ENCODE assay signal across 25 cellular contexts in genomic region chr10:18087398-18087797, GRCh38. TPM values are rescaled to one million over a fixed set of nuclear protein-coding genes. Genes with fewer than 3 reads are reported as not detected.
DNase-seq lines count a peak whose midpoint lies in the region; ATAC-seq and TF ChIP-seq lines count a peak whose summit lies in the region.
"Had no signal": no experiment of that assay in that cellular context is flagged by ENCODE, and none has a peak within 500 bp of the region (broad histone marks: within the 10 kb centered on the region; RNA-seq: fewer than 3 reads in every experiment).

No MANE protein-coding gene starts in this region.

- no peaks in the 10 kb centered on the region for H4K20me1 ChIP-seq in neural progenitor cell (ENCODE audit: low read depth)

- H3K9ac ChIP-seq in neural progenitor cell, result no peak overlapping the region

- H3K36me3 ChIP-seq in gastroesophageal sphincter (no peaks in the 10 kb centered on the region), neural progenitor cell (no peaks in the 10 kb centered on the region), breast epithelium (no peaks in the 10 kb centered on the region)
- no peaks in the 10 kb centered on the region for H3K36me3 ChIP-seq in CD4-positive, alpha-beta memory T cell (ENCODE audit: insufficient read depth, low read length)
- H3K36me3 ChIP-seq: HAP-1 had no signal

- H3K79me2 ChIP-seq in neural progenitor cell (ENCODE audit: low read depth), result no peaks in the 10 kb centered on the region

- H3K9me3 ChIP-seq in gastroesophageal sphincter (no peaks in the 10 kb centered on the region), neural progenitor cell (ENCODE audit: low read depth) (no peaks in the 10 kb centered on the region), breast epithelium (no peaks in the 10 kb centered on the region)
- no peaks in the 10 kb centered on the region for H3K9me3 ChIP-seq in CD4-positive, alpha-beta memory T cell (ENCODE audit: control insufficient read depth in 1 of 2, low read length in 2 of 2)
- H3K9me3 ChIP-seq: Caco-2, HAP-1, psoas muscle had no signal

- no peaks in the 10 kb centered on the region for H3K27me3 ChIP-seq in gastroesophageal sphincter
- H3K27me3 ChIP-seq in neural progenitor cell, result no peaks in the 10 kb centered on the region
- no peaks in the 10 kb centered on the region for H3K27me3 ChIP-seq in CD4-positive, alpha-beta memory T cell (ENCODE audit: insufficient read depth, low read length)
- no peaks in the 10 kb centered on the region for H3K27me3 ChIP-seq in breast epithelium

- TF ChIP-seq POLR2A in gastroesophageal sphincter (IDR thresholded peaks at IDR 0.05) (no peak), breast epithelium (IDR thresholded peaks at IDR 0.05) (no peak)

- H3K4me2 ChIP-seq in neural progenitor cell, result no peak overlapping the region

- TF ChIP-seq EP300 in gastroesophageal sphincter (IDR thresholded peaks at IDR 0.05), result no peak

- H3K27ac Mint-ChIP-seq in neural progenitor cell, result no peak overlapping the region
- no peak overlapping the region for H3K27ac Mint-ChIP-seq in CD4-positive, alpha-beta memory T cell
- H3K27ac Mint-ChIP-seq: activated CD4-positive, alpha-beta T cell treated with anti-CD3 and anti-CD28 coated beads, Interleukin-2, amount 10 ng/mL, durations not matched to agents 7 days and 5 days; activated T-cell treated with anti-CD3 and anti-CD28 coated beads, Interleukin-2, amount 50 U/mL, for 72 hours; endodermal cell; IgD-negative memory B cell; mesothelial cell of epicardium had no signal

- in situ Hi-C loops in G401 (cut with HindIII; ENCODE audit: low sequenced_read_pairs), result no loop called here

- H3K27ac ChIP-seq in gastroesophageal sphincter (peak overlapping the region in 3 of 4 donors; percentile 59 to 65 (median 60)), neural progenitor cell (no peak overlapping the region), breast epithelium (no peak overlapping the region)
- H3K27ac ChIP-seq in CD4-positive, alpha-beta memory T cell (ENCODE audit: low read depth, low read length), result no peak overlapping the region
- H3K27ac ChIP-seq: psoas muscle, skin epidermis had no signal

- intact Hi-C loops in CD4-positive, alpha-beta memory T cell (cut with micrococcal nuclease), result no loop called here
- intact Hi-C loops in breast epithelium (cut with DNase I; ENCODE audit: low total_unique reads), result no loop called here

- H3K9me3 Mint-ChIP-seq in neural progenitor cell, result no peaks in the 10 kb centered on the region
- H3K9me3 Mint-ChIP-seq in CD4-positive, alpha-beta memory T cell, result peaks cover 0 to 13% (median 3%) of the 10 kb centered on the region in 8 donors
- H3K9me3 Mint-ChIP-seq: endodermal cell, mesothelial cell of epicardium, neural crest cell had no signal

- H3K4me3 ChIP-seq in gastroesophageal sphincter (no peak overlapping the region), neural progenitor cell (no peak overlapping the region), breast epithelium (no peak overlapping the region)
- H3K4me3 ChIP-seq in CD4-positive, alpha-beta memory T cell (ENCODE audit: low read length in 2 of 2), result no peak overlapping the region
- H3K4me3 ChIP-seq: HAP-1, psoas muscle, skin epidermis had no signal

- no peak overlapping the region for H3K4me3 Mint-ChIP-seq in neural progenitor cell
- H3K4me3 Mint-ChIP-seq in CD4-positive, alpha-beta memory T cell, result no peak overlapping the region
- H3K4me3 Mint-ChIP-seq: activated CD4-positive, alpha-beta T cell treated with anti-CD3 and anti-CD28 coated beads, Interleukin-2, amount 10 ng/mL, durations not matched to agents 7 days and 5 days; activated T-cell treated with anti-CD3 and anti-CD28 coated beads, Interleukin-2, amount 50 U/mL, for 72 hours; endodermal cell; IgD-negative memory B cell; mesothelial cell of epicardium; neural crest cell had no signal

- peak overlapping the region; percentile 10 for H2AFZ ChIP-seq in neural progenitor cell (replicated peaks)

- peaks cover 2 to 27% (median 3%) of the 10 kb centered on the region in 3 donors for H3K4me1 ChIP-seq in gastroesophageal sphincter
- no peaks in the 10 kb centered on the region for H3K4me1 ChIP-seq in neural progenitor cell
- H3K4me1 ChIP-seq in CD4-positive, alpha-beta memory T cell (ENCODE audit: insufficient read depth, low read length), result no peaks in the 10 kb centered on the region
- no peaks in the 10 kb centered on the region for H3K4me1 ChIP-seq in breast epithelium
- H3K4me1 ChIP-seq: Caco-2, HAP-1, psoas muscle had no signal

- no peaks in the 10 kb centered on the region for H3K4me1 Mint-ChIP-seq in neural progenitor cell
- H3K4me1 Mint-ChIP-seq in CD4-positive, alpha-beta memory T cell, result no peaks in the 10 kb centered on the region
- H3K4me1 Mint-ChIP-seq: activated CD4-positive, alpha-beta T cell treated with anti-CD3 and anti-CD28 coated beads, Interleukin-2, amount 10 ng/mL, durations not matched to agents 7 days and 5 days; IgD-negative memory B cell; mesothelial cell of epicardium; neural crest cell had no signal

- POLR2A ChIA-PET in CD4-positive, alpha-beta memory T cell (lab: Charles Lee; ENCODE audit: partially characterized antibody), result no interaction called here

- peak; percentile 26 for DNase-seq in G401 (ENCODE audit: low spot score)
- DNase-seq in cerebellar cortex (ENCODE audit: low spot score), result peak; percentile 16
- no peak for DNase-seq in neural progenitor cell (ENCODE audit: low spot score)
- no peak for DNase-seq in CD4-positive, alpha-beta memory T cell
- no peak for DNase-seq in breast epithelium (ENCODE audit: low spot score in 2 of 2)
- DNase-seq: activated CD4-positive, alpha-beta T cell treated with anti-CD3 and anti-CD28 coated beads, Interleukin-2, amount 10 ng/mL, durations not matched to agents 7 days and 5 days; activated naive CD4-positive, alpha-beta T cell treated with Interleukin-2 at 50 U/mL for 16 hours; activated T-cell treated with anti-CD3 and anti-CD28 coated beads, Interleukin-2, amount 50 U/mL, for 72 hours; Caco-2; cortex of kidney; endodermal cell; NCI-H1105; NCI-H2029; NCI-H82; psoas muscle; SHP77 treated with DMSO at 0.1 percent for 48 hours; T1000 had no signal

- TF ChIP-seq CTCF in gastroesophageal sphincter (IDR thresholded peaks at IDR 0.05), result no peak
- TF ChIP-seq CTCF in neural progenitor cell (IDR thresholded peaks at IDR 0.05), result no peak
- TF ChIP-seq CTCF in breast epithelium (IDR thresholded peaks at IDR 0.05), result no peak

- 24 to 36% methylated on average over 5 of the region's 5 CpGs for WGBS in gastroesophageal sphincter (ENCODE audit: low coverage in 1 of 2), 2 donors

- no peaks in the 10 kb centered on the region for H3K27me3 Mint-ChIP-seq in neural progenitor cell (ENCODE audit: insufficient read depth, low read depth)
- peaks cover 0 to 3% of the 10 kb centered on the region in 2 donors for H3K27me3 Mint-ChIP-seq in CD4-positive, alpha-beta memory T cell
- H3K27me3 Mint-ChIP-seq: activated CD4-positive, alpha-beta T cell treated with anti-CD3 and anti-CD28 coated beads, Interleukin-2, amount 10 ng/mL, durations not matched to agents 7 days and 5 days had no signal

- no peaks in the 10 kb centered on the region for H3K36me3 Mint-ChIP-seq in neural progenitor cell
- H3K36me3 Mint-ChIP-seq in CD4-positive, alpha-beta memory T cell, result no peaks in the 10 kb centered on the region
- H3K36me3 Mint-ChIP-seq: IgD-negative memory B cell, mesothelial cell of epicardium had no signal

- peak; percentile 58 for ATAC-seq in gastroesophageal sphincter
- no peak for ATAC-seq in HG02981 (IDR thresholded peaks at IDR 0.05; ENCODE audit: unreplicated experiment)
- no peak for ATAC-seq in GM19467 (IDR thresholded peaks at IDR 0.05; ENCODE audit: unreplicated experiment)
- ATAC-seq: activated T-cell treated with anti-CD3 and anti-CD28 coated beads, Interleukin-2, amount 50 U/mL, for 72 hours; psoas muscle had no signal

- CTCF ChIA-PET in CD4-positive, alpha-beta memory T cell (lab: Charles Lee; ENCODE audit: partially characterized antibody), result no interaction called here

- H3F3A ChIP-seq in neural progenitor cell (ENCODE audit: low read depth), result no peaks in the 10 kb centered on the region

RNA-seq across cellular contexts. Expression of gene CACNB2, which starts 52.8 kb away (rescaled TPM):
- not detected in 2 replicates for total RNA-seq in G401 (2014; rRNA removed; shearing (Covaris generic))
- 100 to 1,000 TPM in 2 of 4 donors, 10 to 100 TPM in 2; 60.3 to 158 (median 89.1) TPM for total RNA-seq in gastroesophageal sphincter
- 3.4 and 3.5 TPM in 2 replicates for total RNA-seq in neural progenitor cell (ENCODE audit: low replicate concordance)
- not detected for total RNA-seq in CD4-positive, alpha-beta memory T cell
- under 1 TPM; 0.36 to 0.81 TPM for polyA plus RNA-seq in CD4-positive, alpha-beta memory T cell
- 1 to 10 TPM in 2 of 3 donors, under 1 TPM in 1; 0.48 to 8.9 (median 7.5) TPM for total RNA-seq in breast epithelium
- total RNA-seq: activated CD4-positive, alpha-beta T cell treated with anti-CD3 and anti-CD28 coated beads, Interleukin-2, amount 10 ng/mL, durations not matched to agents 7 days and 5 days; activated T-cell treated with anti-CD3 and anti-CD28 coated beads, Interleukin-2, amount 50 U/mL, for 72 hours had no signal

Comparison
In these comparisons a context has a peak if more than half of its experiments do, and no peak if none do; other contexts are left out.
1. DNase-seq: peak in G401 (single experiment) and cerebellar cortex (single experiment); none in neural progenitor cell (single experiment), CD4-positive, alpha-beta memory T cell (0 of 5) and breast epithelium (0 of 2).
2. H3K27ac ChIP-seq: peak in gastroesophageal sphincter (3 of 4); none in neural progenitor cell (single experiment), CD4-positive, alpha-beta memory T cell (single experiment) and breast epithelium (0 of 2).
3. RNA of gene CACNB2, which starts 52.8 kb away (total RNA-seq): 60.3 to 158 TPM in gastroesophageal sphincter; 0.48 to 8.9 TPM in breast epithelium, 3.4 to 3.5 TPM in neural progenitor cell, not detected in CD4-positive, alpha-beta memory T cell and not detected in G401; every median in the first group is over 4 times any median in the second.